In genomic region chr1:202158810-202159533, GRCh38 we compare ENCODE assay signal across 12 cellular contexts. TPM values are rescaled to one million over a fixed set of nuclear protein-coding genes. Genes with fewer than 3 reads are reported as not detected.
DNase-seq lines count a peak whose midpoint lies in the region; ATAC-seq and TF ChIP-seq lines count a peak whose summit lies in the region.
"Had no signal": no experiment of that assay in that cellular context is flagged by ENCODE, and none has a peak within 500 bp of the region (broad histone marks: within the 10 kb centered on the region; RNA-seq: fewer than 3 reads in every experiment).

No MANE protein-coding gene starts in this region.

- peak; percentile 64 for TF ChIP-seq CTCF in GM10248 (IDR thresholded peaks at IDR 0.05; ENCODE audit: control extremely low read depth, extremely low read depth, low read depth, missing control alignments)

- no peaks in the 10 kb centered on the region for H3K36me3 Mint-ChIP-seq in IgD-negative memory B cell
- H3K36me3 Mint-ChIP-seq in activated CD4-positive, alpha-beta memory T cell treated with anti-CD3 and anti-CD28 coated beads, Interleukin-2, amount 10 ng/mL, durations not matched to agents 7 days and 5 days (ENCODE audit: low read depth) = peaks cover 61% of the 10 kb centered on the region
- H3K36me3 Mint-ChIP-seq in naive thymus-derived CD4-positive, alpha-beta T cell = peaks cover 6 to 41% (median 11%) of the 10 kb centered on the region in 5 donors

- peak overlapping the region; percentile 90 for H3K27ac ChIP-seq in naive thymus-derived CD4-positive, alpha-beta T cell (ENCODE audit: low read depth, low read length)
- H3K27ac ChIP-seq: prostate gland had no signal

- POLR2A ChIA-PET in GM10248 (lab: Yijun Ruan, JAX) = no interaction called here
- POLR2A ChIA-PET in activated CD4-positive, alpha-beta memory T cell treated with anti-CD3 and anti-CD28 coated beads, Interleukin-2, amount 10 ng/mL, durations not matched to agents 7 days and 5 days (lab: Charles Lee) = interaction anchor here (4.3 to 8.3 kb wide), 2 partner anchors 13 to 183 kb away, joined by 31 to 174 read pairs; partner anchors contain the start of genes ARL8A and UBE2T
- POLR2A ChIA-PET in naive thymus-derived CD4-positive, alpha-beta T cell (lab: Charles Lee) = interaction anchor here (0.6 to 4.3 kb wide), 2 partner anchors 8 to 14 kb away, joined by 3 to 54 read pairs; partner anchors contain the start of gene ARL8A

- CTCF ChIA-PET in GM10248 (lab: Yijun Ruan, JAX) = interaction anchor here (0.9 to 3.3 kb wide), 5 partner anchors 8 to 159 kb away, joined by 3 to 15 read pairs (median 4); no protein-coding TSS in a partner anchor
- CTCF ChIA-PET in activated CD4-positive, alpha-beta memory T cell treated with anti-CD3 and anti-CD28 coated beads, Interleukin-2, amount 10 ng/mL, durations not matched to agents 7 days and 5 days (lab: Charles Lee) = interaction anchor here (0.7 to 1.7 kb wide), 5 partner anchors 11 to 1318 kb away, joined by 3 to 8 read pairs (median 4); no protein-coding TSS in a partner anchor
- CTCF ChIA-PET in naive thymus-derived CD4-positive, alpha-beta T cell (lab: Charles Lee) = interaction anchor here (0.6 to 1.7 kb wide), 2 partner anchors 8 to 23 kb away, joined by 5 to 11 read pairs; no protein-coding TSS in a partner anchor

- peak overlapping the region; percentile 81 to 99 (median 96) for H3K27ac Mint-ChIP-seq in IgD-negative memory B cell
- H3K27ac Mint-ChIP-seq in activated CD4-positive, alpha-beta memory T cell treated with anti-CD3 and anti-CD28 coated beads, Interleukin-2, amount 10 ng/mL, durations not matched to agents 7 days and 5 days = peak overlapping the region; percentile 99
- peak overlapping the region; percentile 97 to 99 (median 98) for H3K27ac Mint-ChIP-seq in naive thymus-derived CD4-positive, alpha-beta T cell

- H3K4me1 Mint-ChIP-seq in IgD-negative memory B cell = peaks cover 44 to 59% (median 47%) of the 10 kb centered on the region in 3 donors
- H3K4me1 Mint-ChIP-seq in activated CD4-positive, alpha-beta memory T cell treated with anti-CD3 and anti-CD28 coated beads, Interleukin-2, amount 10 ng/mL, durations not matched to agents 7 days and 5 days = peaks cover 82% of the 10 kb centered on the region
- peaks cover 43 to 93% (median 78%) of the 10 kb centered on the region in 7 donors for H3K4me1 Mint-ChIP-seq in naive thymus-derived CD4-positive, alpha-beta T cell

- H3K4me3 Mint-ChIP-seq in IgD-negative memory B cell = peak overlapping the region; percentile 87 to 96 (median 94)
- H3K4me3 Mint-ChIP-seq in activated CD4-positive, alpha-beta memory T cell treated with anti-CD3 and anti-CD28 coated beads, Interleukin-2, amount 10 ng/mL, durations not matched to agents 7 days and 5 days = peak overlapping the region; percentile 98
- peak overlapping the region; percentile 91 to 99 (median 98) for H3K4me3 Mint-ChIP-seq in naive thymus-derived CD4-positive, alpha-beta T cell

- H3K27me3 ChIP-seq in naive thymus-derived CD4-positive, alpha-beta T cell (ENCODE audit: control insufficient read depth in 2 of 2, insufficient read depth in 2 of 2, low read length in 2 of 2) = no peaks in the 10 kb centered on the region

- no peak for ATAC-seq in naive thymus-derived CD4-positive, alpha-beta T cell
- ATAC-seq in HG03175 (IDR thresholded peaks at IDR 0.05; ENCODE audit: unreplicated experiment) (no peak), GM19452 (IDR thresholded peaks at IDR 0.05; ENCODE audit: unreplicated experiment) (no peak), GM18858 (IDR thresholded peaks at IDR 0.05; ENCODE audit: unreplicated experiment) (no peak)
- ATAC-seq: PC-3 had no signal

- intact Hi-C loops in naive thymus-derived CD4-positive, alpha-beta T cell (cut with micrococcal nuclease) = loop anchor here in 1 of 2 donors (1.0 to 5.0 kb wide), 2 partner anchors 14 to 728 kb away; partner anchors contain the start of gene RABIF

- H3K27me3 Mint-ChIP-seq in IgD-negative memory B cell = no peaks in the 10 kb centered on the region
- H3K27me3 Mint-ChIP-seq in activated CD4-positive, alpha-beta memory T cell treated with anti-CD3 and anti-CD28 coated beads, Interleukin-2, amount 10 ng/mL, durations not matched to agents 7 days and 5 days = no peaks in the 10 kb centered on the region
- H3K27me3 Mint-ChIP-seq in naive thymus-derived CD4-positive, alpha-beta T cell = no peaks in the 10 kb centered on the region

- H3K36me3 ChIP-seq in naive thymus-derived CD4-positive, alpha-beta T cell (ENCODE audit: control insufficient read depth in 2 of 3, insufficient read depth in 3 of 3, low read length in 3 of 3) = peaks cover 6 to 41% (median 12%) of the 10 kb centered on the region in 3 experiments
- H3K36me3 ChIP-seq: prostate gland had no signal

- H3K4me3 ChIP-seq in naive thymus-derived CD4-positive, alpha-beta T cell (ENCODE audit: low read length) = peak overlapping the region; percentile 98
- H3K4me3 ChIP-seq: prostate gland had no signal

- peaks cover 64 to 70% of the 10 kb centered on the region in 2 donors for H3K4me1 ChIP-seq in naive thymus-derived CD4-positive, alpha-beta T cell (ENCODE audit: control insufficient read depth in 2 of 2, insufficient read depth in 2 of 2, low read length in 2 of 2)
- H3K4me1 ChIP-seq: prostate gland had no signal

- DNase-seq in GM10248 (ENCODE audit: extremely low spot score) (peak; percentile 54), AG08395 (ENCODE audit: low spot score) (no peak)
- peak; percentile 58 for DNase-seq in activated CD4-positive, alpha-beta memory T cell treated with anti-CD3 and anti-CD28 coated beads, Interleukin-2, amount 10 ng/mL, durations not matched to agents 7 days and 5 days
- no peak for DNase-seq in naive thymus-derived CD4-positive, alpha-beta T cell
- DNase-seq: PC-3 had no signal

- H3K9me3 Mint-ChIP-seq in IgD-negative memory B cell = no peaks in the 10 kb centered on the region
- H3K9me3 Mint-ChIP-seq in activated CD4-positive, alpha-beta memory T cell treated with anti-CD3 and anti-CD28 coated beads, Interleukin-2, amount 10 ng/mL, durations not matched to agents 7 days and 5 days = no peaks in the 10 kb centered on the region
- H3K9me3 Mint-ChIP-seq in naive thymus-derived CD4-positive, alpha-beta T cell = no peaks in the 10 kb centered on the region

- H3K9me3 ChIP-seq in naive thymus-derived CD4-positive, alpha-beta T cell (ENCODE audit: control insufficient read depth in 2 of 3, low read length in 3 of 3) = no peaks in the 10 kb centered on the region
- H3K9me3 ChIP-seq: prostate gland had no signal

RNA-seq across cellular contexts. Expression of gene PTPN7, which starts 1.4 kb away (rescaled TPM):
- polyA plus RNA-seq in IgD-negative memory B cell = 18.7 TPM
- 100 to 1,000 TPM; 228 to 231 TPM for total RNA-seq in activated CD4-positive, alpha-beta memory T cell treated with anti-CD3 and anti-CD28 coated beads, Interleukin-2, amount 10 ng/mL, durations not matched to agents 7 days and 5 days
- total RNA-seq in naive thymus-derived CD4-positive, alpha-beta T cell = 100 to 1,000 TPM in 2 of 5 experiments, 10 to 100 TPM in 3; 43.2 to 258 (median 97.0) TPM
- polyA plus RNA-seq in naive thymus-derived CD4-positive, alpha-beta T cell = 10 to 100 TPM; 40.4 to 78.6 TPM
- total RNA-seq: PC-3 had no signal

RNA-seq across cellular contexts. Expression of gene ARL8A, which starts 14.4 kb away (rescaled TPM):
- polyA plus RNA-seq in IgD-negative memory B cell = 17.3 TPM
- 10 to 100 TPM; 62.4 to 63.8 TPM for total RNA-seq in activated CD4-positive, alpha-beta memory T cell treated with anti-CD3 and anti-CD28 coated beads, Interleukin-2, amount 10 ng/mL, durations not matched to agents 7 days and 5 days
- total RNA-seq in naive thymus-derived CD4-positive, alpha-beta T cell = 10 to 100 TPM; 38.2 to 99.4 (median 54.3) TPM
- 1 to 10 TPM; 5.5 to 6.3 TPM for polyA plus RNA-seq in naive thymus-derived CD4-positive, alpha-beta T cell

RNA-seq across cellular contexts. Expression of gene LGR6, which starts 34.6 kb away (rescaled TPM):
- not detected for polyA plus RNA-seq in IgD-negative memory B cell
- total RNA-seq in activated CD4-positive, alpha-beta memory T cell treated with anti-CD3 and anti-CD28 coated beads, Interleukin-2, amount 10 ng/mL, durations not matched to agents 7 days and 5 days = under 1 TPM in 1 of 2 experiments, not detected in 1; 0.08 TPM
- total RNA-seq in naive thymus-derived CD4-positive, alpha-beta T cell = 1 to 10 TPM in 1 of 5 experiments, under 1 TPM in 3, not detected in 1; 0.16 to 5.8 (median 0.67) TPM
- under 1 TPM; 0.22 to 0.29 TPM for polyA plus RNA-seq in naive thymus-derived CD4-positive, alpha-beta T cell
- total RNA-seq: glomerular endothelial cell, subcutaneous adipose tissue had no signal

RNA-seq across cellular contexts. Expression of gene GPR37L1, which starts 36.3 kb away (rescaled TPM):
- 0.11 TPM for polyA plus RNA-seq in IgD-negative memory B cell
- total RNA-seq in activated CD4-positive, alpha-beta memory T cell treated with anti-CD3 and anti-CD28 coated beads, Interleukin-2, amount 10 ng/mL, durations not matched to agents 7 days and 5 days = not detected
- not detected for total RNA-seq in naive thymus-derived CD4-positive, alpha-beta T cell
- polyA plus RNA-seq in naive thymus-derived CD4-positive, alpha-beta T cell = under 1 TPM; 0.02 to 0.09 TPM

Comparison
In these comparisons a context has a peak if more than half of its experiments do, and no peak if none do; other contexts are left out.
1. DNase-seq: peak in GM10248 (single experiment) and activated CD4-positive, alpha-beta memory T cell treated with anti-CD3 and anti-CD28 coated beads, Interleukin-2, amount 10 ng/mL, durations not matched to agents 7 days and 5 days (single experiment); none in naive thymus-derived CD4-positive, alpha-beta T cell (0 of 9) and AG08395 (single experiment).
2. Peak in every context shown above with its lines, with median percentiles within 50 percentile points of each other: H3K27ac Mint-ChIP-seq and H3K4me3 Mint-ChIP-seq.